ENCODE assay signal across 14 cellular contexts in the genomic region with DNA sequence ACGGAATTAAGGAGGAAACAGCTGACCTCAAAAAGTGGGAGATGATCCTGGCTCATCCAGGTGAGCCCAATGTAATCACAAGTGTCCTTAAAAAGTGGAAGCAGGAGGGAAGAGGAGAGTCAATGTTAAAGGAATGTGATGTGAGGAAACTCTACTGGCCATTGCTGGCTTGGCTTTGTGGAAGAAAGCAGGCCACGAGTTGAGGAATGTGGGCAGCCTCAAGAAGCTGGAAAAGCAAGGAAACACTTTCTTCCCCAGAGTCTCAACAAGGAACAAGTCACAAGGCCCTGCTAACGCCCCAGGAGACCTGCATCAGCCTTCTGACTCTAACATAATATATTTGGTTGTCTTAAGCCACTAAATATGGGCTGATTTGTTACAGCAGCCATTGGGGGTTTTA.
"Had no signal": no experiment of that assay in that cellular context is flagged by ENCODE, and none has a peak within 500 bp of the region (broad histone marks: within the 10 kb centered on the region; RNA-seq: fewer than 3 reads in every experiment).

No MANE protein-coding gene starts in this region.

- DNase-seq: activated CD4-positive, alpha-beta T cell treated with anti-CD3 and anti-CD28 coated beads, Interleukin-2, amount 50 U/mL, for 48 hours; activated gamma-delta T cell; adrenal gland; dermis blood vessel endothelial cell; effector memory CD4-positive, alpha-beta T cell; esophagus squamous epithelium; hypothalamus; lower lobe of right lung; nucleus accumbens; sigmoid colon; stimulated activated CD8-positive, alpha-beta memory T cell treated with anti-CD3 and anti-CD28 coated beads, Interleukin-4, amount 100 ng/mL, for 48 hours; stimulated activated naive CD4-positive, alpha-beta T cell; tibial artery had no signal

- H3K27ac ChIP-seq: adrenal gland, cardiac muscle cell, esophagus squamous epithelium, lower lobe of right lung, sigmoid colon, tibial artery had no signal

- H3K9me3 ChIP-seq: adrenal gland, esophagus squamous epithelium, lower lobe of right lung, sigmoid colon, tibial artery had no signal

- H3K4me3 ChIP-seq: adrenal gland, cardiac muscle cell, esophagus squamous epithelium, lower lobe of right lung, sigmoid colon, tibial artery had no signal

- H3K4me1 ChIP-seq: adrenal gland, esophagus squamous epithelium, lower lobe of right lung, sigmoid colon had no signal

- H3K27me3 ChIP-seq: adrenal gland, esophagus squamous epithelium, sigmoid colon had no signal

- ATAC-seq: lower lobe of right lung had no signal

- H3K36me3 ChIP-seq: adrenal gland, cardiac muscle cell, esophagus squamous epithelium, lower lobe of right lung, sigmoid colon, tibial artery had no signal
